ENCODE assay signal across 25 cellular contexts in genomic region chr4:100429616-100430015, GRCh38.
A peak's percentile ranks its signal among the peaks of the same experiment; 100 is the strongest.
DNase-seq lines count a peak whose midpoint lies in the region; ATAC-seq, FAIRE-seq and TF ChIP-seq lines count a peak whose summit lies in the region.
"Had no signal": no experiment of that assay in that cellular context is flagged by ENCODE, and none has a peak within 500 bp of the region (broad histone marks: within the 10 kb centered on the region; RNA-seq: fewer than 3 reads in every experiment).

No MANE protein-coding gene starts in this region.

- H3K9me3 ChIP-seq in DND-41 (ENCODE audit: insufficient read depth, low read length, severe bottlenecking) (no peaks in the 10 kb centered on the region), HEK293 (ENCODE audit: control insufficient read depth, insufficient read depth, low read depth, low read length) (no peaks in the 10 kb centered on the region), SK-N-SH (no peaks in the 10 kb centered on the region), GM12878 (replicated peaks; ENCODE audit: control insufficient read depth, insufficient read depth, low read length) (no peaks in the 10 kb centered on the region)
- H3K9me3 ChIP-seq: BE2C, BLaER1 had no signal

- in situ Hi-C loops in GM12878 (cut with MboI): no loop called here

- ATAC-seq in DND-41 (ENCODE audit: insufficient read depth, low read depth): no peak
- ATAC-seq in GM12878: no peak

- TF ChIP-seq POLR2A in GM12878 (IDR thresholded peaks at IDR 0.05; ENCODE audit: low read depth, low read length): no peak

- no peak for TF ChIP-seq EP300 in SK-N-SH (IDR thresholded peaks at IDR 0.05; ENCODE audit: borderline replicate concordance in 1 of 2, low read depth in 1 of 2, low read length in 1 of 2)
- no peak for TF ChIP-seq EP300 in GM12878 (IDR thresholded peaks at IDR 0.05; ENCODE audit: borderline replicate concordance in 1 of 2, control insufficient read depth in 1 of 2, low read depth in 2 of 2, low read length in 2 of 2)

- no peak overlapping the region for H2AFZ ChIP-seq in DND-41 (ENCODE audit: low read depth, low read length)
- no peak overlapping the region for H2AFZ ChIP-seq in SK-N-SH (ENCODE audit: low read depth)
- H2AFZ ChIP-seq in GM12878 (ENCODE audit: control insufficient read depth, low read depth, low read length): no peak overlapping the region

- H3K79me2 ChIP-seq in DND-41 (ENCODE audit: insufficient read depth, low read length): no peaks in the 10 kb centered on the region
- no peaks in the 10 kb centered on the region for H3K79me2 ChIP-seq in SK-N-SH (ENCODE audit: insufficient read depth)
- no peaks in the 10 kb centered on the region for H3K79me2 ChIP-seq in GM12878 (ENCODE audit: control insufficient read depth, insufficient read depth, low read length)

- peaks cover 32% of the 10 kb centered on the region for H3K4me1 ChIP-seq in DND-41 (ENCODE audit: insufficient read depth, low read length)
- no peaks in the 10 kb centered on the region for H3K4me1 ChIP-seq in HEK293 (ENCODE audit: control insufficient read depth, insufficient read depth, low read length)
- H3K4me1 ChIP-seq in SK-N-SH (ENCODE audit: control insufficient read depth in 1 of 2, insufficient read depth in 2 of 2, low read depth in 1 of 2, low read length in 1 of 2): no peaks in the 10 kb centered on the region
- H3K4me1 ChIP-seq in GM12878 (ENCODE audit: control insufficient read depth, insufficient read depth, low read length): no peaks in the 10 kb centered on the region
- H3K4me1 ChIP-seq: BE2C, BLaER1 had no signal

- SMC1A ChIA-PET in GM12878 (lab: Charles Lee; ENCODE audit: uncharacterized antibody, unreplicated experiment): no interaction called here

- no peak for DNase-seq in DND-41
- no peak for DNase-seq in SK-N-SH
- DNase-seq in GM12878 (ENCODE audit: low read depth, low spot score): no peak
- DNase-seq in NCI-H128 (lab: John Stamatoyannopoulos, UW; ENCODE audit: unreplicated experiment): no peak
- no peak for DNase-seq in NK-92 (lab: John Stamatoyannopoulos, UW; ENCODE audit: unreplicated experiment)
- no peak for DNase-seq in stimulated activated CD4-positive, alpha-beta T cell treated with anti-CD3 and anti-CD28 coated beads, Interleukin-2, amount 100 ng/mL, for 24 hours
- DNase-seq: 8988T; ACHN; BE2C; C1 segment of cervical spinal cord; CD4-positive, alpha-beta memory T cell; CD4-positive, CD25-positive, alpha-beta regulatory T cell; CD8-positive, alpha-beta memory T cell; COR-L47; DMS 273 treated with DMSO at 0.1 percent for 48 hours; DMS153; DMS53; DMS79; GF-D8 had no signal

- POLR2A ChIA-PET in HEK293 (lab: Yijun Ruan, JAX) (no interaction called here), SK-N-SH (lab: Yijun Ruan, JAX) (no interaction called here), GM12878 (lab: Charles Lee) (no interaction called here)

- H3K4me2 ChIP-seq in DND-41 (ENCODE audit: insufficient read depth, low read length) (peak overlapping the region; percentile 50; the same call in 1 of the 2 replicates), SK-N-SH (no peak overlapping the region), GM12878 (ENCODE audit: control insufficient read depth, insufficient read depth) (no peak overlapping the region)
- H3K4me2 ChIP-seq: BLaER1 had no signal

- H3K4me3 ChIP-seq in DND-41 (ENCODE audit: low read depth in 1 of 2, low read length in 2 of 2) (no peak overlapping the region), HEK293 (ENCODE audit: low read depth, low read length) (no peak overlapping the region), SK-N-SH (ENCODE audit: low read depth in 2 of 2, low read length in 1 of 2) (no peak overlapping the region), GM12878 (no peak overlapping the region)
- H3K4me3 ChIP-seq: BLaER1 had no signal

- no peaks in the 10 kb centered on the region for H3F3A ChIP-seq in SK-N-SH (replicated peaks; ENCODE audit: insufficient read depth)

- 80% methylated on average over 1 of the region's 1 CpG for WGBS in SK-N-SH (ENCODE audit: low lambda C conversion rate)
- WGBS in GM12878 (ENCODE audit: insufficient coverage, insufficient replicate concordance, low lambda C conversion rate, missing lambda C conversion rate): 21% methylated on average over 1 of the region's 1 CpG

- CTCF ChIA-PET in HEK293 (lab: Yijun Ruan, JAX): no interaction called here
- CTCF ChIA-PET in SK-N-SH (lab: Yijun Ruan, JAX): no interaction called here
- CTCF ChIA-PET in GM12878 (lab: Yijun Ruan, JAX): no interaction called here

- peak overlapping the region; percentile 69; the same call in 1 of the 2 replicates for H3K27ac ChIP-seq in DND-41 (ENCODE audit: low read length)
- no peak overlapping the region for H3K27ac ChIP-seq in HEK293 (ENCODE audit: extremely low read depth, low read depth, low read length)
- no peak overlapping the region for H3K27ac ChIP-seq in SK-N-SH (ENCODE audit: low read depth in 2 of 2, low read length in 1 of 2)
- H3K27ac ChIP-seq in GM12878 (ENCODE audit: control insufficient read depth, insufficient read depth): no peak overlapping the region
- H3K27ac ChIP-seq: BLaER1 had no signal

- RAD21 ChIA-PET in GM12878 (lab: Charles Lee; ENCODE audit: unreplicated experiment): no interaction called here

- H3K9me2 ChIP-seq in SK-N-SH: no peaks in the 10 kb centered on the region; the same call in 1 of the 2 replicates

- H3K27me3 ChIP-seq in DND-41 (ENCODE audit: insufficient read depth, low read length, poor library complexity): no peaks in the 10 kb centered on the region
- no peaks in the 10 kb centered on the region for H3K27me3 ChIP-seq in SK-N-SH (ENCODE audit: insufficient read depth)
- H3K27me3 ChIP-seq in GM12878 (replicated peaks in 1 of 2; ENCODE audit: control insufficient read depth in 2 of 2, insufficient read depth in 2 of 2, low read length in 1 of 2): no peaks in the 10 kb centered on the region
- H3K27me3 ChIP-seq: BE2C, BLaER1 had no signal

- no peak for TF ChIP-seq RAD21 in SK-N-SH (IDR thresholded peaks at IDR 0.05; ENCODE audit: low read length)
- no peak for TF ChIP-seq RAD21 in GM12878 (IDR thresholded peaks at IDR 0.05; ENCODE audit: insufficient read depth, low read depth, low read length)

- FAIRE-seq in GM12878 (lab: Jason Lieb, UNC): no peak
- FAIRE-seq: A204.1, G401.6, GM12892, GM18507 had no signal

- intact Hi-C loops in GM12878 (cut with micrococcal nuclease; ENCODE audit: unreplicated experiment): loop anchor here (10.0 kb wide), 1 partner anchor 735 kb away; no protein-coding TSS in a partner anchor

- no peaks in the 10 kb centered on the region for H3K36me3 ChIP-seq in DND-41 (ENCODE audit: insufficient read depth, low read length)
- no peaks in the 10 kb centered on the region for H3K36me3 ChIP-seq in HEK293 (ENCODE audit: control insufficient read depth in 2 of 2, insufficient read depth in 1 of 2, low read length in 2 of 2)
- no peaks in the 10 kb centered on the region for H3K36me3 ChIP-seq in SK-N-SH (replicated peaks in 1 of 2; ENCODE audit: control insufficient read depth in 1 of 2, insufficient read depth in 2 of 2, low read length in 1 of 2)
- H3K36me3 ChIP-seq in GM12878 (ENCODE audit: control insufficient read depth in 2 of 2, insufficient read depth in 2 of 2, low read length in 1 of 2): no peaks in the 10 kb centered on the region
- H3K36me3 ChIP-seq: BE2C, BLaER1 had no signal

- H4K20me1 ChIP-seq in DND-41 (ENCODE audit: insufficient read depth, low read length) (no peaks in the 10 kb centered on the region), SK-N-SH (ENCODE audit: insufficient read depth) (no peaks in the 10 kb centered on the region), GM12878 (ENCODE audit: control insufficient read depth, insufficient read depth) (no peaks in the 10 kb centered on the region)
- H4K20me1 ChIP-seq: BLaER1 had no signal

- H3K9ac ChIP-seq in DND-41 (ENCODE audit: low read depth, low read length) (peak overlapping the region; percentile 35; the same call in 1 of the 2 replicates), SK-N-SH (no peak overlapping the region), GM12878 (ENCODE audit: control insufficient read depth, insufficient read depth, low read length) (no peak overlapping the region)
- H3K9ac ChIP-seq: BLaER1 had no signal

- no TSS peak for BruUV-seq in GM12878 (replicated peaks; lab: Mats Ljungman, UMichigan)

- no peak for TF ChIP-seq CTCF in DND-41 (IDR thresholded peaks at IDR 0.05; ENCODE audit: borderline replicate concordance, extremely low read depth, low read length, poor library complexity, severe bottlenecking)
- no peak for TF ChIP-seq CTCF in HEK293 (tag by site-specific recombination; IDR thresholded peaks at IDR 0.05)
- no peak for TF ChIP-seq CTCF in SK-N-SH (IDR thresholded peaks at IDR 0.05)
- TF ChIP-seq CTCF in GM12878 (IDR thresholded peaks at IDR 0.05 in 2 of 3, conservative IDR thresholded peaks at IDR 0.05 in 1 of 3; ENCODE audit: control insufficient read depth in 2 of 3, extremely low read depth in 1 of 3, insufficient read depth in 1 of 3, low read depth in 3 of 3, low read length in 3 of 3): no peak

TF ChIP-seq in SK-N-SH, 30 proteins besides CTCF, POLR2A, EP300 and RAD21:
- TF ChIP-seq GATA2 (CRISPR knock-in tag; IDR thresholded peaks at IDR 0.05): peak; percentile 66
- TF ChIP-seq USF2 (IDR thresholded peaks at IDR 0.05; ENCODE audit: borderline replicate concordance, low read depth, low read length): no peak
TF ChIP-seq in SK-N-SH: peak in this region for 1.

TF ChIP-seq in GM12878, 131 proteins besides CTCF, POLR2A, EP300 and RAD21:
- TF ChIP-seq BACH1 (IDR thresholded peaks at IDR 0.05; ENCODE audit: borderline replicate concordance) (no peak), ATF7 (IDR thresholded peaks at IDR 0.05; ENCODE audit: low read depth) (0 out of 2 replicates have a peak, but pooled peaks have one; percentile 11)
